1 cellular context compared by ENCODE assay signal in the genomic region with DNA sequence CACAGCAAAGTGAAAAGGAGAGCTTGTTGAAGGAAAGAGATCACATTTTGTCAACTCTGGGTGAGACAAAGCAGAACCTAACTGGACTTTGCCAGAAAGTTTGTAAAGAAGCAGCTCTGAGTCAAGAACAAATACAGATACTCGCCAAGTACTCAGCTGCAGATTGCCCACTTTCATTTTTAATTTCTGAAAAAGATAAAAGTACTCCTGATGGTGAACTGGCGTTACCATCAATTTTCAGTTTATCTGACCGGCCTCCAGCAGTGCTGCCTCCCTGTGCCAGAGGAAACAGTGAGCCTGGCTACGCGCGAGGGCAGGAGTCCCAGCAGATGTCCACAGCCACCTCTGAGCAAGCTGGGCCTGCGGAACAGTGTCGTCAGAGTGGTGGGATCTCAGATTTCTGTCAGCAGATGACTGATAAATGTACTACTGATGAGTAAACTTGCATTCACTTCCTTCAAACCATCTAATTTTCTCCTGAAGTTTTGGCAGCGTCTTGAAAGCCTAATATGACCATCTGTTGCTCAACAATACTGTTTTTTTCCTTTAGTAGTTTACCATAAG.
TF ChIP-seq lines count a peak whose summit lies in the region.

No MANE protein-coding gene starts in this region.

TF ChIP-seq in HEK293, 187 proteins besides CTCF, POLR2A, EP300 and RAD21 (continued from another document):
- no peak for TF ChIP-seq ZBTB10 (tag by site-specific recombination; IDR thresholded peaks at IDR 0.05)
TF ChIP-seq in HEK293: peak in this region for 12.
